10 cellular contexts compared by ENCODE assay signal in the genomic region with DNA sequence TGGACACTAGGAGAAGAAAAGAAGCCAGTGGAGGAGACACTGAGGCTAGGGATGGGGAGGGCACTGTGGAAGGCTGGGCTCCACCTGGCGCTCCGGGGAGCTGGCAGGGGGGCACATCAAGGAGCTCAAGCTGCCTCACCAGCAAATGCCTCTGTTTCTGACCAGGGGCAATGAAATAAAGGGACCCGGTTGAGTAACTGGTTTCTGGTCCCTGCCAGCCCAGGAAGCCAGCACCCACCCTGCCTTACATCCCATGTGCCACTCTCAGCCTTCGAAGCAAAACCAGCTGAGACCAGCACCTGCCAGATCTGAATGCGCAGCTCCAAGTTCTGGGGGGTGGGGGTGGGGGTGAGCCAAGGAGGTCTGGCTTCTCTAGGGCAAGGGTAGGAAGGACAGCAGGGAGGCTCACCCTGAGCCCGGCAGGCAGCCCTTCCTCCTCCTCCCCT. TPM values are rescaled to one million over a fixed set of nuclear protein-coding genes. Genes with fewer than 3 reads are reported as not detected.
DNase-seq lines count a peak whose midpoint lies in the region; ATAC-seq, FAIRE-seq and TF ChIP-seq lines count a peak whose summit lies in the region.
"Had no signal": no experiment of that assay in that cellular context is flagged by ENCODE, and none has a peak within 500 bp of the region (broad histone marks: within the 10 kb centered on the region; RNA-seq: fewer than 3 reads in every experiment).

No MANE protein-coding gene starts in this region.

- BruUV-seq in HepG2 (replicated peaks; lab: Mats Ljungman, UMichigan) (no TSS peak), MCF 10A (replicated peaks; lab: Mats Ljungman, UMichigan) (no TSS peak)

- no peak for FAIRE-seq in HepG2 (lab: Jason Lieb, UNC)
- FAIRE-seq in D721Med (lab: Jason Lieb, UNC): no peak

- H3K27ac ChIP-seq in HepG2 (ENCODE audit: extremely low read length, insufficient read depth, low read length) (no peak overlapping the region), right lobe of liver (no peak overlapping the region), mesendoderm (ENCODE audit: low read depth, low read length) (no peak overlapping the region)

- no peaks in the 10 kb centered on the region for H4K20me1 ChIP-seq in HepG2 (ENCODE audit: insufficient read depth, low read length)

- no peaks in the 10 kb centered on the region for H3K36me3 ChIP-seq in HepG2 (replicated peaks in 1 of 2; ENCODE audit: control insufficient read depth in 1 of 2, insufficient read depth in 2 of 2, low read length in 2 of 2)
- no peaks in the 10 kb centered on the region for H3K36me3 ChIP-seq in right lobe of liver
- H3K36me3 ChIP-seq in mesendoderm (ENCODE audit: control insufficient read depth, insufficient read depth, low read length): no peaks in the 10 kb centered on the region

- TF ChIP-seq RAD21 in HepG2 (CRISPR knock-in tag; IDR thresholded peaks at IDR 0.05): no peak

- peak overlapping the region; percentile 71 for H3K56ac ChIP-seq in mesendoderm (ENCODE audit: low read length)

- no peak overlapping the region for H3K4ac ChIP-seq in mesendoderm (ENCODE audit: low read depth, low read length)

- H2BK120ac ChIP-seq in mesendoderm (ENCODE audit: low read depth, low read length): no peak overlapping the region

- H3K4me3 ChIP-seq in HepG2 (replicated peaks in 1 of 3; ENCODE audit: insufficient read depth in 1 of 3, low read depth in 2 of 3, low read length in 3 of 3) (0 out of 6 replicates have a peak overlapping the region, but pooled peaks of 1 of the 3 experiments have one; percentile 41), right lobe of liver (no peak overlapping the region), mesendoderm (ENCODE audit: low read length) (no peak overlapping the region)

- POLR2A ChIA-PET in HepG2 (lab: Yijun Ruan, JAX) (no interaction called here), MCF 10A (lab: Yijun Ruan, JAX) (interaction anchor here (0.8 to 4.0 kb wide), 10 partner anchors 9 to 417 kb away, joined by 3 to 42 read pairs (median 6); partner anchors contain the start of genes INAFM2 and IVD)

- DNase-seq in HepG2 (ENCODE audit: low spot score) (no peak), right lobe of liver (no peak), MCF 10A (ENCODE audit: unreplicated experiment) (no peak), mesendoderm (no peak), LoVo (ENCODE audit: low spot score) (no peak), D721Med (ENCODE audit: insufficient read length, low spot score) (no peak), D341Med (ENCODE audit: low spot score) (no peak)
- DNase-seq: DND-41, NCI-H1694 treated with DMSO at 0.1 percent for 48 hours had no signal

- H3K23ac ChIP-seq in mesendoderm (ENCODE audit: low read length): no peak overlapping the region

- TF ChIP-seq EP300 in HepG2 (IDR thresholded peaks at IDR 0.05; ENCODE audit: low read depth in 2 of 2, low read length in 2 of 2) (no peak), HepG2 (CRISPR knock-in tag; IDR thresholded peaks at IDR 0.05; ENCODE audit: borderline replicate concordance) (no peak)

- H2AFZ ChIP-seq in HepG2 (ENCODE audit: low read length): no peak overlapping the region

- H3K9me3 ChIP-seq in HepG2 (ENCODE audit: low read length): no peaks in the 10 kb centered on the region
- H3K9me3 ChIP-seq in right lobe of liver: no peaks in the 10 kb centered on the region

- H2AK5ac ChIP-seq in mesendoderm (ENCODE audit: low read length): no peak overlapping the region

- peak overlapping the region; percentile 68 for H3K4me2 ChIP-seq in HepG2 (ENCODE audit: low read depth, low read length)
- H3K4me2 ChIP-seq in mesendoderm (ENCODE audit: low read length): peak overlapping the region; percentile 46

- no peak overlapping the region for H2BK5ac ChIP-seq in mesendoderm (ENCODE audit: low read length)

- in situ Hi-C loops in HepG2 (cut with HindIII; ENCODE audit: extremely low pct_ligation_motif_present, low pct_unique_long_range_greater_than_20kb): no loop called here

- H2BK15ac ChIP-seq in mesendoderm (replicated peaks; ENCODE audit: low read depth): no peak overlapping the region

- no peaks in the 10 kb centered on the region for H3K27me3 Mint-ChIP-seq in MCF 10A (ENCODE audit: insufficient read depth, unreplicated experiment)

- H3K9ac ChIP-seq in HepG2 (ENCODE audit: insufficient read depth, low read depth, low read length): no peak overlapping the region
- H3K9ac ChIP-seq in mesendoderm (ENCODE audit: low read length): no peak overlapping the region

- CTCF ChIA-PET in HepG2 (lab: Yijun Ruan, JAX; ENCODE audit: low intra/inter-chr PET ratio, low total read pairs) (no interaction called here), MCF 10A (lab: Yijun Ruan, JAX) (interaction anchor here (0.6 to 8.8 kb wide), 13 partner anchors 10 to 505 kb away, joined by 3 to 127 read pairs (median 4); no protein-coding TSS in a partner anchor)

- H3K4me1 ChIP-seq in HepG2 (ENCODE audit: insufficient read depth, low read length) (peaks cover 14% of the 10 kb centered on the region), right lobe of liver (peaks cover 0 to 4% (median 0%) of the 10 kb centered on the region in 4 donors), mesendoderm (ENCODE audit: control insufficient read depth, low read depth, low read length) (peaks cover 2% of the 10 kb centered on the region)

- H3K27ac Mint-ChIP-seq in MCF 10A (ENCODE audit: low read depth, unreplicated experiment): peak overlapping the region; percentile 67

- peaks cover 11% of the 10 kb centered on the region for H3K36me3 Mint-ChIP-seq in MCF 10A (ENCODE audit: insufficient read depth, unreplicated experiment)

- no peaks in the 10 kb centered on the region for H3K79me2 ChIP-seq in HepG2 (ENCODE audit: insufficient read depth, low read length)
- H3K79me2 ChIP-seq in mesendoderm (ENCODE audit: control insufficient read depth, insufficient read depth, low read length): no peaks in the 10 kb centered on the region

- TF ChIP-seq POLR2A in HepG2 (IDR thresholded peaks at IDR 0.05; ENCODE audit: insufficient read depth in 1 of 2, low read depth in 2 of 2, low read length in 2 of 2): no peak
- TF ChIP-seq POLR2A in right lobe of liver (IDR thresholded peaks at IDR 0.05): no peak

- H3K4me3 Mint-ChIP-seq in MCF 10A (ENCODE audit: unreplicated experiment): peak overlapping the region; percentile 73

- H4K5ac ChIP-seq in mesendoderm (ENCODE audit: low read length): no peak overlapping the region

- 42% methylated on average over 6 of the region's 6 CpGs for WGBS in HepG2 (ENCODE audit: low lambda C conversion rate)
- 26% methylated on average over 5 of the region's 6 CpGs for WGBS in right lobe of liver (ENCODE audit: insufficient coverage, low coverage, low lambda C conversion rate, missing lambda C conversion rate)
- no CpG with 5 or more reads among the region's 6 CpGs for WGBS in mesendoderm (ENCODE audit: extremely low coverage, insufficient coverage, low lambda C conversion rate)

- intact Hi-C loops in HepG2 (cut with micrococcal nuclease; ENCODE audit: unreplicated experiment): no loop called here
- intact Hi-C loops in right lobe of liver (cut with DNase I): no loop called here
- intact Hi-C loops in MCF 10A (cut with micrococcal nuclease): no loop called here

- H3K4me1 Mint-ChIP-seq in MCF 10A (ENCODE audit: insufficient read depth, unreplicated experiment): peaks cover 50% of the 10 kb centered on the region

- no peak overlapping the region for H4K8ac ChIP-seq in mesendoderm (ENCODE audit: low read depth, low read length)

- H3K9me3 Mint-ChIP-seq in MCF 10A (ENCODE audit: unreplicated experiment): no peaks in the 10 kb centered on the region

- H3K79me1 ChIP-seq in mesendoderm (ENCODE audit: low read length): no peaks in the 10 kb centered on the region

- TF ChIP-seq CTCF in HepG2 (CRISPR knock-in tag; IDR thresholded peaks at IDR 0.05): no peak
- TF ChIP-seq CTCF in right lobe of liver (IDR thresholded peaks at IDR 0.05): no peak
- TF ChIP-seq CTCF in MCF 10A (IDR thresholded peaks at IDR 0.05; ENCODE audit: unreplicated experiment): no peak
- TF ChIP-seq CTCF in D721Med (IDR thresholded peaks at IDR 0.05; ENCODE audit: insufficient read depth, missing control alignments): no peak

- ATAC-seq in HepG2 (no peak), right lobe of liver (no peak), HG03520 (IDR thresholded peaks at IDR 0.05; ENCODE audit: unreplicated experiment) (no peak)

- peaks cover 9 to 46% of the 10 kb centered on the region in 2 experiments; a peak in 4 of 5 replicates for H3K27me3 ChIP-seq in HepG2 (ENCODE audit: control insufficient read depth in 1 of 2, insufficient read depth in 2 of 2, low read length in 2 of 2)
- H3K27me3 ChIP-seq in right lobe of liver: no peaks in the 10 kb centered on the region
- no peaks in the 10 kb centered on the region for H3K27me3 ChIP-seq in mesendoderm (ENCODE audit: insufficient read depth, low read length, poor library complexity)

- H3K18ac ChIP-seq in mesendoderm (ENCODE audit: low read length): no peak overlapping the region

RNA-seq across cellular contexts. Expression of gene PAK6, which starts 0.4 kb away (rescaled TPM):
- total RNA-seq in HepG2 (2016; rRNA removed; fragmentation: Illumina TruSeq; extraction: Trizol): 0.07 TPM in 1 of 2 replicates, not detected in the other
- total RNA-seq in HepG2 (2016; cell fraction: cytosol; rRNA removed; fragmentation: Illumina TruSeq; extraction: Trizol; ENCODE audit: low read depth): not detected in 2 replicates
- 0.09 TPM in 1 of 2 replicates, not detected in the other for total RNA-seq in HepG2 (2016; cell fraction: insoluble cytoplasmic fraction; rRNA removed; fragmentation: Illumina TruSeq; extraction: Trizol)
- total RNA-seq in HepG2 (2016; cell fraction: membrane; rRNA removed; fragmentation: Illumina TruSeq; extraction: Trizol): not detected in 2 replicates
- total RNA-seq in HepG2 (2016; cell fraction: nucleus; rRNA removed; fragmentation: Illumina TruSeq; extraction: Trizol): not detected in 2 replicates
- polyA plus RNA-seq in HepG2 (2011; rRNA removed): 0.10 TPM in 1 of 2 replicates, not detected in the other
- polyA plus RNA-seq in HepG2 (2011; cell fraction: cytosol; rRNA removed): 0.13 TPM in 1 of 2 replicates, not detected in the other
- 0.11 TPM in 1 of 2 replicates, not detected in the other for polyA plus RNA-seq in HepG2 (2011; cell fraction: nucleus; rRNA removed)
- polyA plus RNA-seq in HepG2 (2012): not detected in 2 replicates
- polyA plus RNA-seq in HepG2 (2016; cell fraction: cytosol; fragmentation: Illumina TruSeq; extraction: Trizol; ENCODE audit: low read depth): not detected in 2 replicates
- polyA plus RNA-seq in HepG2 (2016; cell fraction: insoluble cytoplasmic fraction; fragmentation: Illumina TruSeq; extraction: Trizol; ENCODE audit: low read depth): not detected in 2 replicates
- polyA plus RNA-seq in HepG2 (2016; cell fraction: membrane; fragmentation: Illumina TruSeq; extraction: Trizol; ENCODE audit: low read depth): not detected in 2 replicates
- 0.22 TPM in 1 of 2 replicates, not detected in the other for polyA plus RNA-seq in HepG2 (2016; cell fraction: nucleus; fragmentation: Illumina TruSeq; extraction: Trizol; ENCODE audit: insufficient read depth, low read depth)
- polyA minus RNA-seq in HepG2 (2011; rRNA and poly(A)+ RNA removed; ENCODE audit: low replicate concordance): 0.23 TPM in 1 of 2 replicates, not detected in the other
- not detected in 2 replicates for polyA minus RNA-seq in HepG2 (2011; cell fraction: cytosol; rRNA and poly(A)+ RNA removed)
- 0.52 TPM in 1 of 2 replicates, not detected in the other for polyA minus RNA-seq in HepG2 (2011; cell fraction: nucleus; rRNA and poly(A)+ RNA removed)
- under 1 TPM in 4 of 6 experiments, not detected in 2; 0.05 to 0.19 (median 0.10) TPM for total RNA-seq in right lobe of liver
- total RNA-seq in MCF 10A (2022): 9.3 and 9.5 TPM in 2 replicates
- polyA plus RNA-seq in mesendoderm (2013, experiment 1 of 2): 5.8 TPM
- 6.7 TPM for polyA plus RNA-seq in mesendoderm (2013, experiment 2 of 2)

RNA-seq across cellular contexts. Expression of gene ANKRD63, which starts 44.4 kb away (rescaled TPM):
- not detected in 2 replicates for total RNA-seq in HepG2 (2016; rRNA removed; fragmentation: Illumina TruSeq; extraction: Trizol)
- not detected in 2 replicates for total RNA-seq in HepG2 (2016; cell fraction: cytosol; rRNA removed; fragmentation: Illumina TruSeq; extraction: Trizol; ENCODE audit: low read depth)
- total RNA-seq in HepG2 (2016; cell fraction: insoluble cytoplasmic fraction; rRNA removed; fragmentation: Illumina TruSeq; extraction: Trizol): not detected in 2 replicates
- not detected in 2 replicates for total RNA-seq in HepG2 (2016; cell fraction: membrane; rRNA removed; fragmentation: Illumina TruSeq; extraction: Trizol)
- total RNA-seq in HepG2 (2016; cell fraction: nucleus; rRNA removed; fragmentation: Illumina TruSeq; extraction: Trizol): not detected in 2 replicates
- not detected in 2 replicates for polyA plus RNA-seq in HepG2 (2011; rRNA removed)
- polyA plus RNA-seq in HepG2 (2011; cell fraction: cytosol; rRNA removed): not detected in 2 replicates
- not detected in 2 replicates for polyA plus RNA-seq in HepG2 (2011; cell fraction: nucleus; rRNA removed)
- polyA plus RNA-seq in HepG2 (2012): not detected in 2 replicates
- polyA plus RNA-seq in HepG2 (2016; cell fraction: cytosol; fragmentation: Illumina TruSeq; extraction: Trizol; ENCODE audit: low read depth): not detected in 2 replicates
- not detected in 2 replicates for polyA plus RNA-seq in HepG2 (2016; cell fraction: insoluble cytoplasmic fraction; fragmentation: Illumina TruSeq; extraction: Trizol; ENCODE audit: low read depth)
- not detected in 2 replicates for polyA plus RNA-seq in HepG2 (2016; cell fraction: membrane; fragmentation: Illumina TruSeq; extraction: Trizol; ENCODE audit: low read depth)
- polyA plus RNA-seq in HepG2 (2016; cell fraction: nucleus; fragmentation: Illumina TruSeq; extraction: Trizol; ENCODE audit: insufficient read depth, low read depth): not detected in 2 replicates
- polyA minus RNA-seq in HepG2 (2011; rRNA and poly(A)+ RNA removed; ENCODE audit: low replicate concordance): 0.42 TPM in 1 of 2 replicates, not detected in the other
- not detected in 2 replicates for polyA minus RNA-seq in HepG2 (2011; cell fraction: cytosol; rRNA and poly(A)+ RNA removed)
- polyA minus RNA-seq in HepG2 (2011; cell fraction: nucleus; rRNA and poly(A)+ RNA removed): not detected in 2 replicates
- under 1 TPM in 1 of 6 experiments, not detected in 5; 0.24 TPM for total RNA-seq in right lobe of liver
- total RNA-seq in MCF 10A (2022): not detected in 2 replicates
- 0.04 TPM for polyA plus RNA-seq in mesendoderm (2013, experiment 1 of 2)
- polyA plus RNA-seq in mesendoderm (2013, experiment 2 of 2): 0.06 TPM
